10 cellular contexts compared by ENCODE assay signal in genomic region chr16:2609827-2610470, GRCh38.
"Had no signal": no experiment of that assay in that cellular context is flagged by ENCODE, and none has a peak within 500 bp of the region (broad histone marks: within the 10 kb centered on the region; RNA-seq: fewer than 3 reads in every experiment).

No MANE protein-coding gene starts in this region.

- H3K4me1 ChIP-seq: breast epithelium, prostate gland, right lobe of liver, SJCRH30, uterus had no signal

- H3K9me3 Mint-ChIP-seq: activated naive CD4-positive, alpha-beta T cell treated with anti-CD3 and anti-CD28 coated beads, Interleukin-2, amount 50 U/mL, for 72 hours; endodermal cell; nephron had no signal

- H3K4me3 Mint-ChIP-seq: endodermal cell, nephron had no signal

- DNase-seq: endodermal cell, occipital lobe, SJCRH30, uterus had no signal

- H3K9me3 ChIP-seq: breast epithelium, prostate gland, right lobe of liver, SJCRH30, uterus had no signal

- H3K4me3 ChIP-seq: breast epithelium, dorsolateral prefrontal cortex, prostate gland, right lobe of liver, SJCRH30, uterus had no signal

- H3K4me1 Mint-ChIP-seq: nephron had no signal

- H3K36me3 ChIP-seq: breast epithelium, prostate gland, uterus had no signal

- ATAC-seq: activated naive CD4-positive, alpha-beta T cell treated with anti-CD3 and anti-CD28 coated beads, Interleukin-2, amount 50 U/mL, for 72 hours; right lobe of liver had no signal

- H3K27me3 ChIP-seq: breast epithelium, dorsolateral prefrontal cortex, right lobe of liver, SJCRH30, uterus had no signal

- H3K27ac Mint-ChIP-seq: endodermal cell, nephron had no signal

- H3K27ac ChIP-seq: breast epithelium, dorsolateral prefrontal cortex, prostate gland, right lobe of liver, SJCRH30, uterus had no signal
